Comparison of ENCODE assay signal across 8 cellular contexts in the genomic region with DNA sequence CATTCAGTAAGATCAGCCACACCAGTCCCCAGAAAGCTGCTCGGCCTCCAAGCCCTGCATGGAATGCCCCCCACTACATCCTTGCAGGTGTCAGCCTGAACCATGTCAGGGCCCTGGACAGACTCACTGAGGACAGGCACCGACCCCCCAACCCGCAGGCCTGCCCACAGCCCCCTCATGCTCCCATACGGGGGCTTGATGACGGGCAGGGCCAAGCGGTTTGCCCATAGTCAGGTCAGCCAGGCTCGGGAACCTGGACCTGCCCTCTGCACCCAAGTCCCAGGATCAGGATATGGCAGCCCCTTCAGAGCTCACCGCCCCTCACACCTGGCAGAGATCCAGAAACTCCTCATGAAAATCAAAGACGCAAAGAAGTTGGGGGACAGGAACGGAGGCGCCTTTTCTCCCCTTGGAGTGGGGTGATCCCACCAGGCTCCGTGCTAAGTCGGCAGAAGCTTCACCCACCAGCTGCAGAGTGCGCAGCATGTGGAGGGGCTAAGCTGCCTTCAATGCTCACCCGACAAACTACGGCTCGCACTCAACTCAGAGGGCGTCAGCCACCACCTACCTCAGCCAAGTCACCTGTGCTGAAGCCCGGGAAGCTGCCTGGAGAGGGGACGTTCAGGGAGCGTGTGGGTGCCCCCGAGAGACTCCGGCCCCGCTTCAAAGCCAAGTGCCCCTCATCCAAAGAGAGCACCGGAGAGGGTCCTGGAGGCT. TPM values are rescaled to one million over a fixed set of nuclear protein-coding genes. Genes with fewer than 3 reads are reported as not detected.
DNase-seq lines count a peak whose midpoint lies in the region; ATAC-seq, FAIRE-seq and TF ChIP-seq lines count a peak whose summit lies in the region.

No MANE protein-coding gene starts in this region.

- no peaks in the 10 kb centered on the region for H3K27me3 ChIP-seq in H9 (ENCODE audit: insufficient read depth, low read length)
- H3K27me3 ChIP-seq in adipocyte (replicated peaks; ENCODE audit: control insufficient read depth, insufficient read depth, low read length), result no peaks in the 10 kb centered on the region
- H3K27me3 ChIP-seq in HepG2 (ENCODE audit: control insufficient read depth in 1 of 2, insufficient read depth in 2 of 2, low read length in 2 of 2), result no peaks in the 10 kb centered on the region

- H3K9me3 ChIP-seq in A549 (no peaks in the 10 kb centered on the region), H9 (ENCODE audit: control insufficient read depth, low read depth, low read length) (no peaks in the 10 kb centered on the region), adipocyte (ENCODE audit: control insufficient read depth, low read length) (no peaks in the 10 kb centered on the region), HepG2 (ENCODE audit: low read length) (no peaks in the 10 kb centered on the region)

- H4K91ac ChIP-seq in H9 (ENCODE audit: insufficient read length, low read depth, low read length), result no peak overlapping the region

- peak; percentile 3 to 27; a peak in 3 of 6 replicates for ATAC-seq in A549
- peak; percentile 38 for ATAC-seq in HepG2
- no peak for ATAC-seq in HG02763 (IDR thresholded peaks at IDR 0.05; ENCODE audit: unreplicated experiment)

- H3K4me3 ChIP-seq in A549 (peak overlapping the region; percentile 70), adipocyte (ENCODE audit: low read length) (peak overlapping the region; percentile 81), HepG2 (replicated peaks in 1 of 3; ENCODE audit: insufficient read depth in 1 of 3, low read depth in 2 of 3, low read length in 3 of 3) (peak overlapping the region; percentile 67 to 84 (median 81); a peak in 5 of 6 replicates)

- TF ChIP-seq POLR2A in A549 (IDR thresholded peaks at IDR 0.05; ENCODE audit: low read length) (0 out of 2 replicates have a peak, but pooled peaks have one; percentile 9), HepG2 (IDR thresholded peaks at IDR 0.05; ENCODE audit: insufficient read depth in 1 of 2, low read depth in 2 of 2, low read length in 2 of 2) (no peak)

- no peak overlapping the region for H3K4ac ChIP-seq in H9 (ENCODE audit: low read depth, low read length)

- H3K4me1 ChIP-seq in A549 (peaks cover 27% of the 10 kb centered on the region), H9 (ENCODE audit: insufficient read depth, low read length) (no peaks in the 10 kb centered on the region), adipocyte (ENCODE audit: control insufficient read depth, insufficient read depth, low read length) (peaks cover 22% of the 10 kb centered on the region), HepG2 (ENCODE audit: insufficient read depth, low read length) (peaks cover 26% of the 10 kb centered on the region)

- H2BK120ac ChIP-seq in H9 (ENCODE audit: low read depth, low read length, poor library complexity, severe bottlenecking), result no peak overlapping the region

- 4% methylated on average over 14 of the region's 25 CpGs for WGBS in A549 (ENCODE audit: missing lambda C conversion rate)
- no CpG with 5 or more reads among the region's 25 CpGs for WGBS in H9 (ENCODE audit: extremely low coverage, insufficient read length, low lambda C conversion rate)
- WGBS in HepG2 (ENCODE audit: low lambda C conversion rate), result 4% methylated on average over 14 of the region's 25 CpGs

- H3K14ac ChIP-seq in H9 (ENCODE audit: insufficient read depth, low read length), result peak overlapping the region; percentile 76; the same call in 1 of the 2 replicates

- no peak for TF ChIP-seq RAD21 in A549 (conservative IDR thresholded peaks at IDR 0.05 in 1 of 2, IDR thresholded peaks at IDR 0.05 in 1 of 2)
- no peak for TF ChIP-seq RAD21 in HepG2 (CRISPR knock-in tag; IDR thresholded peaks at IDR 0.05)

- H3K4me1 Mint-ChIP-seq in H9, result peaks cover 18 to 19% of the 10 kb centered on the region in 2 experiments

- peak overlapping the region in 2 of 3 experiments; percentile 7 to 92; a peak in 2 of 7 replicates for H3K27ac Mint-ChIP-seq in H9

- no peak overlapping the region for H3K56ac ChIP-seq in H9 (ENCODE audit: insufficient read length, low read depth, low read length)

- BruUV-seq in HepG2 (replicated peaks; lab: Mats Ljungman, UMichigan), result TSS peak; percentile 83

- no peaks in the 10 kb centered on the region; the same call in 1 of the 2 replicates for H3K27me3 Mint-ChIP-seq in H9 (ENCODE audit: low read depth)

- H3K4me3 Mint-ChIP-seq in H9, result peak overlapping the region; percentile 80 to 85

- peak overlapping the region; percentile 93 to 100 for H3K27ac ChIP-seq in A549
- no peak overlapping the region for H3K27ac ChIP-seq in H9 (ENCODE audit: insufficient read length, low read depth, low read length)
- peak overlapping the region; percentile 93 for H3K27ac ChIP-seq in HepG2 (ENCODE audit: extremely low read length, insufficient read depth, low read length)

- peaks cover 3 to 14% (median 4%) of the 10 kb centered on the region in 3 experiments for H3K36me3 Mint-ChIP-seq in H9 (ENCODE audit: insufficient read depth in 1 of 3, low read depth in 3 of 3)

- FAIRE-seq in A549 (lab: Jason Lieb, UNC), result no peak
- no peak for FAIRE-seq in HepG2 (lab: Jason Lieb, UNC)

- H2AK5ac ChIP-seq in H9 (ENCODE audit: insufficient read length, low read length), result no peak overlapping the region

- DNase-seq in A549 (ENCODE audit: low read depth in 1 of 2, low spot score in 1 of 2) (no peak), H9 (no peak), adipocyte (ENCODE audit: low read depth) (no peak), HepG2 (ENCODE audit: low spot score) (no peak), GF-D8 (lab: John Stamatoyannopoulos, UW) (no peak), NCI-H1694 (lab: John Stamatoyannopoulos, UW) (no peak), NCI-H2029 treated with DMSO at 0.1 percent for 48 hours (lab: John Stamatoyannopoulos, UW) (no peak)

- TF ChIP-seq EP300 in A549 (IDR thresholded peaks at IDR 0.05) (no peak), HepG2 (IDR thresholded peaks at IDR 0.05; ENCODE audit: low read depth in 2 of 2, low read length in 2 of 2) (no peak), HepG2 (CRISPR knock-in tag; IDR thresholded peaks at IDR 0.05; ENCODE audit: borderline replicate concordance) (no peak)

- peak overlapping the region; percentile 54 for H3K9ac ChIP-seq in H9 (ENCODE audit: extremely low read depth, insufficient read length, low read length)
- peak overlapping the region; percentile 84 for H3K9ac ChIP-seq in adipocyte (ENCODE audit: low read length)
- H3K9ac ChIP-seq in HepG2 (ENCODE audit: insufficient read depth, low read depth, low read length), result peak overlapping the region; percentile 83

- H3K23ac ChIP-seq in H9 (ENCODE audit: insufficient read length, low read depth, low read length), result no peak overlapping the region

- H2BK15ac ChIP-seq in H9 (ENCODE audit: low read depth, low read length), result no peak overlapping the region

- H3K18ac ChIP-seq in H9 (ENCODE audit: insufficient read length, low read depth, low read length), result no peak overlapping the region

- H3K36me3 ChIP-seq in adipocyte (ENCODE audit: control insufficient read depth, insufficient read depth, low read length, severe bottlenecking), result peaks cover 8% of the 10 kb centered on the region
- H3K36me3 ChIP-seq in HepG2 (replicated peaks in 1 of 2; ENCODE audit: control insufficient read depth in 1 of 2, insufficient read depth in 2 of 2, low read length in 2 of 2), result peaks cover 6% of the 10 kb centered on the region in 2 experiments; a peak in 3 of 5 replicates

- H4K20me1 ChIP-seq in H9 (ENCODE audit: control insufficient read depth, insufficient read depth, insufficient read length) (no peaks in the 10 kb centered on the region), HepG2 (ENCODE audit: insufficient read depth, low read length) (peaks cover 11% of the 10 kb centered on the region)

- no peak overlapping the region for H2AFZ ChIP-seq in H9 (ENCODE audit: low read length)
- no peak overlapping the region for H2AFZ ChIP-seq in HepG2 (ENCODE audit: low read length)

- H3K79me1 ChIP-seq in H9 (ENCODE audit: insufficient read depth, low read depth, low read length, poor library complexity, severe bottlenecking), result peaks cover 5% of the 10 kb centered on the region

- H2BK20ac ChIP-seq in H9 (ENCODE audit: low read depth, low read length, poor library complexity, severe bottlenecking), result no peak overlapping the region

- CTCF ChIA-PET in A549 (lab: Yijun Ruan, JAX), result interaction anchor here (0.6 to 11.4 kb wide), 7 partner anchors 7 to 131 kb away, joined by 3 to 127 read pairs (median 4); a partner anchor contains a TSS
- CTCF ChIA-PET in HepG2 (lab: Yijun Ruan, JAX; ENCODE audit: low intra/inter-chr PET ratio, low total read pairs), result no interaction called here

- H3K79me2 ChIP-seq in H9 (ENCODE audit: insufficient read depth, low read length) (peaks cover 3% of the 10 kb centered on the region; the same call in 1 of the 2 replicates), HepG2 (ENCODE audit: insufficient read depth, low read length) (peaks cover 16% of the 10 kb centered on the region)

- H3K23me2 ChIP-seq in H9 (ENCODE audit: insufficient read length, low read depth, low read length, poor library complexity, severe bottlenecking), result peaks cover 20% of the 10 kb centered on the region

- intact Hi-C loops in HepG2 (cut with micrococcal nuclease; ENCODE audit: unreplicated experiment), result no loop called here

- H2BK12ac ChIP-seq in H9 (ENCODE audit: insufficient read length, low read depth, low read length), result no peak overlapping the region

- H4K8ac ChIP-seq in H9 (replicated peaks; ENCODE audit: insufficient read length, low read depth, low read length), result no peak overlapping the region

- no peaks in the 10 kb centered on the region; a peak in 1 of 5 replicates for H3K9me3 Mint-ChIP-seq in H9

- POLR2A ChIA-PET in A549 (lab: Yijun Ruan, JAX) (interaction anchor here (0.7 to 2.5 kb wide), 10 partner anchors 9 to 404 kb away, joined by 3 to 10 read pairs (median 4); a partner anchor contains a TSS), HepG2 (lab: Yijun Ruan, JAX) (interaction anchor here (0.8 to 2.4 kb wide), 2 partner anchors 34 to 43 kb away, joined by 3 to 8 read pairs; a partner anchor contains a TSS)

- no peak overlapping the region for H4K5ac ChIP-seq in H9 (ENCODE audit: insufficient read length, low read depth, low read length)

- H2BK5ac ChIP-seq in H9 (ENCODE audit: insufficient read length, low read length), result no peak overlapping the region

- TF ChIP-seq CTCF in A549 (IDR thresholded peaks at IDR 0.05) (no peak), H9 (conservative IDR thresholded peaks at IDR 0.05) (no peak), HepG2 (CRISPR knock-in tag; IDR thresholded peaks at IDR 0.05) (no peak)

- no peak overlapping the region for H3T11ph ChIP-seq in H9 (ENCODE audit: low read length)

- H3K4me2 ChIP-seq in A549 (peak overlapping the region; percentile 99), H9 (ENCODE audit: insufficient read depth, insufficient read length, low read length) (peak overlapping the region; percentile 89), HepG2 (ENCODE audit: low read depth, low read length) (peak overlapping the region; percentile 95)

- in situ Hi-C loops in HepG2 (cut with HindIII; ENCODE audit: extremely low pct_ligation_motif_present, low pct_unique_long_range_greater_than_20kb), result no loop called here

RNA-seq across cellular contexts. Expression of a gene that starts 26.5 kb away (rescaled TPM):
- polyA plus RNA-seq in A549 (2011; rRNA removed) (24.2 and 25.3 TPM in 2 replicates), A549 (2017; fragmentation: RNase III; extraction: RNeasy Plus Mini Kit Qiagen cat#74134 plus additional on column Dnase treatment) (21.9 to 24.2 TPM (median 23.4 TPM) in 3 replicates), HepG2 (2011; rRNA removed) (71.1 and 79.9 TPM in 2 replicates)
- 54.1 and 57.2 TPM in 2 replicates for polyA plus RNA-seq in A549 (2012; cell fraction: cytosol; rRNA removed)
- polyA plus RNA-seq in A549 (2012; cell fraction: nucleus; rRNA removed), result 124 and 128 TPM in 2 replicates
- 10.2 and 13.5 TPM in 2 replicates for polyA minus RNA-seq in A549 (2011; rRNA and poly(A)+ RNA removed)
- total RNA-seq in H9 (2021) (29.4 and 29.7 TPM in 2 replicates), HepG2 (2016; rRNA removed; fragmentation: Illumina TruSeq; extraction: Trizol) (8.8 and 22.7 TPM in 2 replicates)
- 8.5 and 9.4 TPM in 2 replicates for total RNA-seq in HepG2 (2016; cell fraction: cytosol; rRNA removed; fragmentation: Illumina TruSeq; extraction: Trizol; ENCODE audit: low read depth)
- total RNA-seq in HepG2 (2016; cell fraction: insoluble cytoplasmic fraction; rRNA removed; fragmentation: Illumina TruSeq; extraction: Trizol), result 7.2 and 22.9 TPM in 2 replicates
- 11.3 and 14.3 TPM in 2 replicates for total RNA-seq in HepG2 (2016; cell fraction: membrane; rRNA removed; fragmentation: Illumina TruSeq; extraction: Trizol)
- 18.3 and 21.7 TPM in 2 replicates for total RNA-seq in HepG2 (2016; cell fraction: nucleus; rRNA removed; fragmentation: Illumina TruSeq; extraction: Trizol)
- polyA plus RNA-seq in HepG2 (2011; cell fraction: cytosol; rRNA removed), result 54.7 and 81.5 TPM in 2 replicates
- polyA plus RNA-seq in HepG2 (2011; cell fraction: nucleus; rRNA removed), result 96.1 and 122 TPM in 2 replicates
- polyA plus RNA-seq in HepG2 (2012), result 23.4 and 23.5 TPM in 2 replicates
- 15.1 and 18.1 TPM in 2 replicates for polyA plus RNA-seq in HepG2 (2016; cell fraction: cytosol; fragmentation: Illumina TruSeq; extraction: Trizol; ENCODE audit: low read depth)
- polyA plus RNA-seq in HepG2 (2016; cell fraction: insoluble cytoplasmic fraction; fragmentation: Illumina TruSeq; extraction: Trizol; ENCODE audit: low read depth), result 15.0 and 19.6 TPM in 2 replicates
- polyA plus RNA-seq in HepG2 (2016; cell fraction: membrane; fragmentation: Illumina TruSeq; extraction: Trizol; ENCODE audit: low read depth), result 15.9 and 17.7 TPM in 2 replicates
- polyA plus RNA-seq in HepG2 (2016; cell fraction: nucleus; fragmentation: Illumina TruSeq; extraction: Trizol; ENCODE audit: insufficient read depth, low read depth), result 81.4 and 87.5 TPM in 2 replicates
- 35.8 and 59.3 TPM in 2 replicates for polyA minus RNA-seq in HepG2 (2011; rRNA and poly(A)+ RNA removed; ENCODE audit: low replicate concordance)
- 14.2 and 19.1 TPM in 2 replicates for polyA minus RNA-seq in HepG2 (2011; cell fraction: cytosol; rRNA and poly(A)+ RNA removed)
- polyA minus RNA-seq in HepG2 (2011; cell fraction: nucleus; rRNA and poly(A)+ RNA removed), result 7.6 and 15.6 TPM in 2 replicates

RNA-seq across cellular contexts. Expression of a gene that starts 26.6 kb away (rescaled TPM):
- polyA plus RNA-seq in A549 (2011; rRNA removed), result 27.2 and 32.6 TPM in 2 replicates
- 83.2 and 96.4 TPM in 2 replicates for polyA plus RNA-seq in A549 (2012; cell fraction: cytosol; rRNA removed)
- polyA plus RNA-seq in A549 (2012; cell fraction: nucleus; rRNA removed), result 54.3 and 67.4 TPM in 2 replicates
- 50.9 to 52.3 TPM (median 51.7 TPM) in 3 replicates for polyA plus RNA-seq in A549 (2017; fragmentation: RNase III; extraction: RNeasy Plus Mini Kit Qiagen cat#74134 plus additional on column Dnase treatment)
- polyA minus RNA-seq in A549 (2011; rRNA and poly(A)+ RNA removed), result 18.3 and 18.5 TPM in 2 replicates
- total RNA-seq in H9 (2021), result 58.8 and 65.0 TPM in 2 replicates
- 45.1 and 51.0 TPM in 2 replicates for total RNA-seq in HepG2 (2016; rRNA removed; fragmentation: Illumina TruSeq; extraction: Trizol)
- 118 and 125 TPM in 2 replicates for total RNA-seq in HepG2 (2016; cell fraction: cytosol; rRNA removed; fragmentation: Illumina TruSeq; extraction: Trizol; ENCODE audit: low read depth)
- 49.3 and 52.7 TPM in 2 replicates for total RNA-seq in HepG2 (2016; cell fraction: insoluble cytoplasmic fraction; rRNA removed; fragmentation: Illumina TruSeq; extraction: Trizol)
- 124 and 132 TPM in 2 replicates for total RNA-seq in HepG2 (2016; cell fraction: membrane; rRNA removed; fragmentation: Illumina TruSeq; extraction: Trizol)
- total RNA-seq in HepG2 (2016; cell fraction: nucleus; rRNA removed; fragmentation: Illumina TruSeq; extraction: Trizol), result 18.2 and 27.2 TPM in 2 replicates
- 24.2 and 26.2 TPM in 2 replicates for polyA plus RNA-seq in HepG2 (2011; rRNA removed)
- 32.0 and 45.5 TPM in 2 replicates for polyA plus RNA-seq in HepG2 (2011; cell fraction: cytosol; rRNA removed)
- polyA plus RNA-seq in HepG2 (2011; cell fraction: nucleus; rRNA removed), result 19.0 and 20.6 TPM in 2 replicates
- polyA plus RNA-seq in HepG2 (2012), result 21.4 TPM in 2 replicates
- polyA plus RNA-seq in HepG2 (2016; cell fraction: cytosol; fragmentation: Illumina TruSeq; extraction: Trizol; ENCODE audit: low read depth), result 132 and 144 TPM in 2 replicates
- polyA plus RNA-seq in HepG2 (2016; cell fraction: insoluble cytoplasmic fraction; fragmentation: Illumina TruSeq; extraction: Trizol; ENCODE audit: low read depth), result 51.4 and 56.6 TPM in 2 replicates
- polyA plus RNA-seq in HepG2 (2016; cell fraction: membrane; fragmentation: Illumina TruSeq; extraction: Trizol; ENCODE audit: low read depth), result 124 TPM in 2 replicates
- polyA plus RNA-seq in HepG2 (2016; cell fraction: nucleus; fragmentation: Illumina TruSeq; extraction: Trizol; ENCODE audit: insufficient read depth, low read depth), result 43.7 and 46.5 TPM in 2 replicates
- 32.8 and 34.9 TPM in 2 replicates for polyA minus RNA-seq in HepG2 (2011; rRNA and poly(A)+ RNA removed; ENCODE audit: low replicate concordance)
- polyA minus RNA-seq in HepG2 (2011; cell fraction: cytosol; rRNA and poly(A)+ RNA removed), result 14.0 and 21.0 TPM in 2 replicates
- polyA minus RNA-seq in HepG2 (2011; cell fraction: nucleus; rRNA and poly(A)+ RNA removed), result 6.6 and 7.2 TPM in 2 replicates

RNA-seq across cellular contexts. Expression of a gene that starts 36.3 kb away (rescaled TPM):
- 17.2 and 20.7 TPM in 2 replicates for polyA plus RNA-seq in A549 (2011; rRNA removed)
- 47.0 and 63.2 TPM in 2 replicates for polyA plus RNA-seq in A549 (2012; cell fraction: cytosol; rRNA removed)
- polyA plus RNA-seq in A549 (2012; cell fraction: nucleus; rRNA removed), result 182 and 202 TPM in 2 replicates
- polyA plus RNA-seq in A549 (2017; fragmentation: RNase III; extraction: RNeasy Plus Mini Kit Qiagen cat#74134 plus additional on column Dnase treatment), result 37.6 to 41.2 TPM (median 38.2 TPM) in 3 replicates
- 6.3 and 10.8 TPM in 2 replicates for polyA minus RNA-seq in A549 (2011; rRNA and poly(A)+ RNA removed)
- total RNA-seq in H9 (2021), result 32.0 and 33.3 TPM in 2 replicates
- total RNA-seq in HepG2 (2016; rRNA removed; fragmentation: Illumina TruSeq; extraction: Trizol), result 11.0 and 17.6 TPM in 2 replicates
- 5.5 and 6.6 TPM in 2 replicates for total RNA-seq in HepG2 (2016; cell fraction: cytosol; rRNA removed; fragmentation: Illumina TruSeq; extraction: Trizol; ENCODE audit: low read depth)
- 10.1 and 16.6 TPM in 2 replicates for total RNA-seq in HepG2 (2016; cell fraction: insoluble cytoplasmic fraction; rRNA removed; fragmentation: Illumina TruSeq; extraction: Trizol)
- 9.9 and 10.4 TPM in 2 replicates for total RNA-seq in HepG2 (2016; cell fraction: membrane; rRNA removed; fragmentation: Illumina TruSeq; extraction: Trizol)
- total RNA-seq in HepG2 (2016; cell fraction: nucleus; rRNA removed; fragmentation: Illumina TruSeq; extraction: Trizol), result 12.2 and 16.5 TPM in 2 replicates
- 10.4 and 13.4 TPM in 2 replicates for polyA plus RNA-seq in HepG2 (2011; rRNA removed)
- polyA plus RNA-seq in HepG2 (2011; cell fraction: cytosol; rRNA removed), result 3.3 and 4.7 TPM in 2 replicates
- polyA plus RNA-seq in HepG2 (2011; cell fraction: nucleus; rRNA removed), result 75.3 and 105 TPM in 2 replicates
- polyA plus RNA-seq in HepG2 (2012), result 7.2 and 11.6 TPM in 2 replicates
- polyA plus RNA-seq in HepG2 (2016; cell fraction: cytosol; fragmentation: Illumina TruSeq; extraction: Trizol; ENCODE audit: low read depth), result 2.4 and 4.0 TPM in 2 replicates
- 11.7 and 13.2 TPM in 2 replicates for polyA plus RNA-seq in HepG2 (2016; cell fraction: insoluble cytoplasmic fraction; fragmentation: Illumina TruSeq; extraction: Trizol; ENCODE audit: low read depth)
- polyA plus RNA-seq in HepG2 (2016; cell fraction: membrane; fragmentation: Illumina TruSeq; extraction: Trizol; ENCODE audit: low read depth), result 4.2 and 6.8 TPM in 2 replicates
- polyA plus RNA-seq in HepG2 (2016; cell fraction: nucleus; fragmentation: Illumina TruSeq; extraction: Trizol; ENCODE audit: insufficient read depth, low read depth), result 48.5 and 55.0 TPM in 2 replicates
- polyA minus RNA-seq in HepG2 (2011; rRNA and poly(A)+ RNA removed; ENCODE audit: low replicate concordance), result 14.8 and 18.0 TPM in 2 replicates
- 7.9 and 12.6 TPM in 2 replicates for polyA minus RNA-seq in HepG2 (2011; cell fraction: cytosol; rRNA and poly(A)+ RNA removed)
- 9.3 and 22.1 TPM in 2 replicates for polyA minus RNA-seq in HepG2 (2011; cell fraction: nucleus; rRNA and poly(A)+ RNA removed)

RNA-seq across cellular contexts. Expression of a gene that starts 42.3 kb away (rescaled TPM):
- polyA plus RNA-seq in A549 (2011; rRNA removed), result 33.0 and 35.4 TPM in 2 replicates
- polyA plus RNA-seq in A549 (2012; cell fraction: cytosol; rRNA removed), result 44.4 and 52.5 TPM in 2 replicates
- polyA plus RNA-seq in A549 (2012; cell fraction: nucleus; rRNA removed), result 33.0 and 37.6 TPM in 2 replicates
- 21.5 to 23.6 TPM (median 23.0 TPM) in 3 replicates for polyA plus RNA-seq in A549 (2017; fragmentation: RNase III; extraction: RNeasy Plus Mini Kit Qiagen cat#74134 plus additional on column Dnase treatment)
- polyA minus RNA-seq in A549 (2011; rRNA and poly(A)+ RNA removed), result 7.6 and 15.3 TPM in 2 replicates
- total RNA-seq in H9 (2021), result 11.4 and 12.3 TPM in 2 replicates
- total RNA-seq in HepG2 (2016; rRNA removed; fragmentation: Illumina TruSeq; extraction: Trizol), result 29.6 and 29.9 TPM in 2 replicates
- total RNA-seq in HepG2 (2016; cell fraction: cytosol; rRNA removed; fragmentation: Illumina TruSeq; extraction: Trizol; ENCODE audit: low read depth), result 22.0 and 23.6 TPM in 2 replicates
- total RNA-seq in HepG2 (2016; cell fraction: insoluble cytoplasmic fraction; rRNA removed; fragmentation: Illumina TruSeq; extraction: Trizol), result 27.3 and 30.2 TPM in 2 replicates
- total RNA-seq in HepG2 (2016; cell fraction: membrane; rRNA removed; fragmentation: Illumina TruSeq; extraction: Trizol), result 24.5 and 33.2 TPM in 2 replicates
- total RNA-seq in HepG2 (2016; cell fraction: nucleus; rRNA removed; fragmentation: Illumina TruSeq; extraction: Trizol), result 11.7 and 14.7 TPM in 2 replicates
- 17.6 and 19.2 TPM in 2 replicates for polyA plus RNA-seq in HepG2 (2011; rRNA removed)
- 21.5 and 24.4 TPM in 2 replicates for polyA plus RNA-seq in HepG2 (2011; cell fraction: cytosol; rRNA removed)
- polyA plus RNA-seq in HepG2 (2011; cell fraction: nucleus; rRNA removed), result 9.1 and 10.9 TPM in 2 replicates
- polyA plus RNA-seq in HepG2 (2012), result 8.9 and 10.5 TPM in 2 replicates
- polyA plus RNA-seq in HepG2 (2016; cell fraction: cytosol; fragmentation: Illumina TruSeq; extraction: Trizol; ENCODE audit: low read depth), result 13.9 and 22.1 TPM in 2 replicates
- 19.8 and 20.7 TPM in 2 replicates for polyA plus RNA-seq in HepG2 (2016; cell fraction: insoluble cytoplasmic fraction; fragmentation: Illumina TruSeq; extraction: Trizol; ENCODE audit: low read depth)
- polyA plus RNA-seq in HepG2 (2016; cell fraction: membrane; fragmentation: Illumina TruSeq; extraction: Trizol; ENCODE audit: low read depth), result 17.4 and 20.9 TPM in 2 replicates
- 20.4 and 23.0 TPM in 2 replicates for polyA plus RNA-seq in HepG2 (2016; cell fraction: nucleus; fragmentation: Illumina TruSeq; extraction: Trizol; ENCODE audit: insufficient read depth, low read depth)
- 10.9 and 14.0 TPM in 2 replicates for polyA minus RNA-seq in HepG2 (2011; rRNA and poly(A)+ RNA removed; ENCODE audit: low replicate concordance)
- polyA minus RNA-seq in HepG2 (2011; cell fraction: cytosol; rRNA and poly(A)+ RNA removed), result 5.3 and 5.4 TPM in 2 replicates
- polyA minus RNA-seq in HepG2 (2011; cell fraction: nucleus; rRNA and poly(A)+ RNA removed), result 6.5 and 7.5 TPM in 2 replicates

RNA-seq across cellular contexts. Expression of a gene that starts 44.8 kb away (rescaled TPM):
- 0.31 and 0.42 TPM in 2 replicates for polyA plus RNA-seq in A549 (2011; rRNA removed)
- polyA plus RNA-seq in A549 (2012; cell fraction: cytosol; rRNA removed), result 0.32 and 0.52 TPM in 2 replicates
- polyA plus RNA-seq in A549 (2012; cell fraction: nucleus; rRNA removed), result 4.1 and 5.1 TPM in 2 replicates
- polyA plus RNA-seq in A549 (2017; fragmentation: RNase III; extraction: RNeasy Plus Mini Kit Qiagen cat#74134 plus additional on column Dnase treatment), result 0.26 to 0.51 TPM (median 0.32 TPM) in 3 replicates
- 0.66 and 1.4 TPM in 2 replicates for polyA minus RNA-seq in A549 (2011; rRNA and poly(A)+ RNA removed)
- total RNA-seq in H9 (2021), result 5.9 and 6.8 TPM in 2 replicates
- total RNA-seq in HepG2 (2016; rRNA removed; fragmentation: Illumina TruSeq; extraction: Trizol), result 2.0 and 3.2 TPM in 2 replicates
- total RNA-seq in HepG2 (2016; cell fraction: cytosol; rRNA removed; fragmentation: Illumina TruSeq; extraction: Trizol; ENCODE audit: low read depth), result 0.40 and 0.79 TPM in 2 replicates
- 1.2 and 2.4 TPM in 2 replicates for total RNA-seq in HepG2 (2016; cell fraction: insoluble cytoplasmic fraction; rRNA removed; fragmentation: Illumina TruSeq; extraction: Trizol)
- total RNA-seq in HepG2 (2016; cell fraction: membrane; rRNA removed; fragmentation: Illumina TruSeq; extraction: Trizol), result 0.80 and 1.3 TPM in 2 replicates
- total RNA-seq in HepG2 (2016; cell fraction: nucleus; rRNA removed; fragmentation: Illumina TruSeq; extraction: Trizol), result 2.8 and 4.0 TPM in 2 replicates
- 5.7 and 9.1 TPM in 2 replicates for polyA plus RNA-seq in HepG2 (2011; rRNA removed)
- 2.2 and 2.3 TPM in 2 replicates for polyA plus RNA-seq in HepG2 (2011; cell fraction: cytosol; rRNA removed)
- 91.6 and 123 TPM in 2 replicates for polyA plus RNA-seq in HepG2 (2011; cell fraction: nucleus; rRNA removed)
- 3.7 and 4.3 TPM in 2 replicates for polyA plus RNA-seq in HepG2 (2012)
- polyA plus RNA-seq in HepG2 (2016; cell fraction: cytosol; fragmentation: Illumina TruSeq; extraction: Trizol; ENCODE audit: low read depth), result 0.31 and 0.35 TPM in 2 replicates
- 1.0 and 2.5 TPM in 2 replicates for polyA plus RNA-seq in HepG2 (2016; cell fraction: insoluble cytoplasmic fraction; fragmentation: Illumina TruSeq; extraction: Trizol; ENCODE audit: low read depth)
- 0.46 and 0.62 TPM in 2 replicates for polyA plus RNA-seq in HepG2 (2016; cell fraction: membrane; fragmentation: Illumina TruSeq; extraction: Trizol; ENCODE audit: low read depth)
- 5.9 and 9.4 TPM in 2 replicates for polyA plus RNA-seq in HepG2 (2016; cell fraction: nucleus; fragmentation: Illumina TruSeq; extraction: Trizol; ENCODE audit: insufficient read depth, low read depth)
- 0.40 and 7.9 TPM in 2 replicates for polyA minus RNA-seq in HepG2 (2011; rRNA and poly(A)+ RNA removed; ENCODE audit: low replicate concordance)
- 2.1 and 2.6 TPM in 2 replicates for polyA minus RNA-seq in HepG2 (2011; cell fraction: cytosol; rRNA and poly(A)+ RNA removed)
- 12.2 and 20.9 TPM in 2 replicates for polyA minus RNA-seq in HepG2 (2011; cell fraction: nucleus; rRNA and poly(A)+ RNA removed)
